Comparison of ENCODE assay signal across 25 cellular contexts in the genomic region with DNA sequence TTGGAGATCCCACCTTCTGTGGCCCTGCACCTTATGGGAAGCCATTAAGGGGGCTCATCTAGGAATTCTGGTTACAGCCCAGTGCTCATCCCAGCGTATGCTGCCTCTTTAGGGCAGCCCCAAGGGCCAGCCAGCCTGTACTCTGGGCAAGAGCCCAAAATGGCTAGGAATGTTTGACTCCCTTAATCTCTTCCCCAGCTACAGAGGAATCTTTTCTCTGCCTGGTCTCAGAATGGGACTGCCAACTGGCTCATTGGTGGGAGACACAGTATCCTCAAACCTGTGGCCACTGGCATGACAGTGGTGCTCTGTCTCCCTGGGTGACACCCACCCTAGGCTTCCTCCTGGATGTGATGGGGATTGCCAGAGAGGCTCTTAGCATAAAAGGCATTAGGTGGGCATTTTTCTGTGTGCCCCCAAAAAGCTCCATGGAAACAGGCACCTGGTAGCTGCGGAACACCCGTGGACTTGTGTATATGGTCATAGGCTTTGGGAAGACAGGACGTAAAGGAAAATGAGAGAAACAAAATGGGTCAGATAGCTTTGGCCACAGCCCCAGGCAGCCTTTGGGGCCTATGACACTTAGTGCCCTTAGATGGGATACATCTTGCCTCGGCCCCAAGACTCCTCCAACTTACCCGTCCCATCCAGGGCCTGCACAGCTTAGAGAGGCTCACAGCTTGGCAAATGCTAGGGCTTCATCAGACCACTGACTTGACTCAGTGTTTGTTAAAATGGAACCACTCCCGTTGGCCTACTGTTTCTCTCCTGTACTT. TPM values are rescaled to one million over a fixed set of nuclear protein-coding genes. Genes with fewer than 3 reads are reported as not detected.
DNase-seq lines count a peak whose midpoint lies in the region; ATAC-seq and TF ChIP-seq lines count a peak whose summit lies in the region.
"Had no signal": no experiment of that assay in that cellular context is flagged by ENCODE, and none has a peak within 500 bp of the region (broad histone marks: within the 10 kb centered on the region; RNA-seq: fewer than 3 reads in every experiment).

No MANE protein-coding gene starts in this region.

- H3K79me2 ChIP-seq in trophoblast cell (ENCODE audit: control insufficient read depth, insufficient read depth, low read length, poor library complexity) = no peaks in the 10 kb centered on the region

- no peak overlapping the region for H3K18ac ChIP-seq in trophoblast cell (ENCODE audit: low read length)

- H3K14ac ChIP-seq in trophoblast cell (ENCODE audit: low read length) = no peak overlapping the region

- no peak overlapping the region for H2AK5ac ChIP-seq in trophoblast cell (ENCODE audit: low read length)

- H3K27me3 ChIP-seq in trophoblast cell (ENCODE audit: insufficient read depth, low read length) (no peaks in the 10 kb centered on the region), right lobe of liver (no peaks in the 10 kb centered on the region)
- H3K27me3 ChIP-seq: foreskin keratinocyte, MG63, uterus had no signal

- no peak overlapping the region for H4K12ac ChIP-seq in trophoblast cell (ENCODE audit: low read depth, low read length)

- H3K79me1 ChIP-seq in trophoblast cell (ENCODE audit: low read length) = no peaks in the 10 kb centered on the region

- in situ Hi-C loops in GM13977 (cut with MboI; ENCODE audit: low pct_unique_long_range_greater_than_20kb, low sequenced_read_pairs, unreplicated experiment) = no loop called here

- H2BK5ac ChIP-seq in trophoblast cell (ENCODE audit: low read depth, low read length, poor library complexity) = no peak overlapping the region

- no peak overlapping the region for H3K4me2 ChIP-seq in trophoblast cell (ENCODE audit: low read length)

- H4K8ac ChIP-seq in trophoblast cell (ENCODE audit: low read depth, low read length) = no peak overlapping the region

- DNase-seq in AG08396 (ENCODE audit: low spot score) (peak; percentile 30), GM13977 (ENCODE audit: low spot score) (peak; percentile 8), fibroblast of peridontal ligament (ENCODE audit: extremely low read depth) (peak; percentile 31), trophoblast cell (no peak), ecto neural progenitor cell (ENCODE audit: low spot score) (no peak), right lobe of liver (no peak)
- DNase-seq: activated B cell treated with CpG ODN at 0.5 μM for 24 hours; activated CD8-positive, alpha-beta T cell treated with anti-CD3 and anti-CD28 coated beads for 36 hours; activated naive CD4-positive, alpha-beta T cell treated with anti-CD3 and anti-CD28 coated beads for 36 hours; activated T-cell treated with anti-CD3 and anti-CD28 coated beads, Interleukin-2, amount 50 U/mL, for 4 hours; CD4-positive, CD25-positive, alpha-beta regulatory T cell; foreskin keratinocyte; H7; MG63; NCI-H1417 treated with DMSO at 0.1 percent for 48 hours; NCI-H510A treated with DMSO at 0.1 percent for 48 hours; NK-92 treated with Interleukin-12 subunit alpha and Interleukin-12 subunit beta, amount 100 ng/mL, for 24 hours; T-helper 9 cell; uterus had no signal

- H3K9me3 ChIP-seq in trophoblast cell (ENCODE audit: insufficient read depth, low read depth, low read length) (peaks cover 3% of the 10 kb centered on the region), right lobe of liver (no peaks in the 10 kb centered on the region)
- H3K9me3 ChIP-seq: MG63, uterus had no signal

- peaks cover 0 to 2% of the 10 kb centered on the region in 2 experiments for H3K36me3 ChIP-seq in trophoblast cell (ENCODE audit: control insufficient read depth in 1 of 2, insufficient read depth in 2 of 2, low read length in 2 of 2)
- no peaks in the 10 kb centered on the region for H3K36me3 ChIP-seq in right lobe of liver
- H3K36me3 ChIP-seq: MG63, uterus had no signal

- H3K4me3 ChIP-seq in trophoblast cell (ENCODE audit: low read depth, low read length) (peak overlapping the region; percentile 39), right lobe of liver (no peak overlapping the region)
- H3K4me3 ChIP-seq: MG63, uterus had no signal

- no peak overlapping the region for H3K27ac ChIP-seq in trophoblast cell (ENCODE audit: low read depth, low read length)
- no peak overlapping the region for H3K27ac ChIP-seq in right lobe of liver
- H3K27ac ChIP-seq: foreskin keratinocyte, uterus had no signal

- WGBS in trophoblast cell (ENCODE audit: extremely low coverage, insufficient coverage, insufficient read length) = no CpG with 5 or more reads among the region's 7 CpGs
- 92% methylated on average over 6 of the region's 7 CpGs for WGBS in right lobe of liver (ENCODE audit: insufficient coverage, low coverage, low lambda C conversion rate, missing lambda C conversion rate)

- no peak overlapping the region for H3K4ac ChIP-seq in trophoblast cell (ENCODE audit: low read depth, low read length)

- TF ChIP-seq POLR2A in right lobe of liver (IDR thresholded peaks at IDR 0.05) = no peak

- H3K9ac ChIP-seq in trophoblast cell (ENCODE audit: low read length) = no peak overlapping the region

- TF ChIP-seq CTCF in GM13977 (IDR thresholded peaks at IDR 0.05; ENCODE audit: extremely low read depth, insufficient read depth, missing control alignments) = no peak
- TF ChIP-seq CTCF in right lobe of liver (IDR thresholded peaks at IDR 0.05) = no peak

- ATAC-seq in HG03039 (IDR thresholded peaks at IDR 0.05; ENCODE audit: unreplicated experiment) (no peak), HG03175 (IDR thresholded peaks at IDR 0.05; ENCODE audit: unreplicated experiment) (no peak), right lobe of liver (no peak)
- ATAC-seq: activated CD8-positive, alpha-beta T cell treated with anti-CD3 and anti-CD28 coated beads for 36 hours; activated T-cell treated with anti-CD3 and anti-CD28 coated beads, Interleukin-2, amount 50 U/mL, for 4 hours; foreskin keratinocyte; Panc1 had no signal

- no peak overlapping the region for H2AFZ ChIP-seq in trophoblast cell (ENCODE audit: insufficient read depth, low read length, poor library complexity)

- H2BK12ac ChIP-seq in trophoblast cell (ENCODE audit: low read length) = no peak overlapping the region

- no peak overlapping the region for H3K23ac ChIP-seq in trophoblast cell (ENCODE audit: low read length)

- no peak overlapping the region for H4K91ac ChIP-seq in trophoblast cell (ENCODE audit: low read depth, low read length)

- no peak overlapping the region for H2BK120ac ChIP-seq in trophoblast cell (ENCODE audit: insufficient read depth, low read length, poor library complexity)

- intact Hi-C loops in right lobe of liver (cut with DNase I) = loop anchor here in 1 of 2 donors (10.0 kb wide), 1 partner anchor 177 kb away; no protein-coding TSS in a partner anchor

- H3K4me1 ChIP-seq in trophoblast cell (ENCODE audit: control insufficient read depth in 1 of 2, insufficient read depth in 2 of 2, low read length in 2 of 2) (peaks cover 2 to 5% of the 10 kb centered on the region in 2 experiments), right lobe of liver (no peaks in the 10 kb centered on the region)
- H3K4me1 ChIP-seq: foreskin keratinocyte, uterus had no signal

RNA-seq across cellular contexts. Expression of gene TMEM81, which starts 6.9 kb away (rescaled TPM):
- polyA plus RNA-seq in trophoblast cell (2013) = 1.3 and 1.5 TPM in 2 replicates
- total RNA-seq in right lobe of liver = 1 to 10 TPM in 5 of 6 experiments, under 1 TPM in 1; 0.49 to 2.7 (median 1.8) TPM

RNA-seq across cellular contexts. Expression of gene CNTN2, which starts 34.3 kb away (rescaled TPM):
- not detected in 2 replicates for polyA plus RNA-seq in trophoblast cell (2013)
- total RNA-seq in right lobe of liver = under 1 TPM in 1 of 6 experiments, not detected in 5; 0.49 TPM
- total RNA-seq: activated B cell treated with CpG ODN at 0.5 μM for 24 hours; activated CD8-positive, alpha-beta T cell treated with anti-CD3 and anti-CD28 coated beads for 36 hours; activated naive CD4-positive, alpha-beta T cell treated with anti-CD3 and anti-CD28 coated beads for 36 hours; activated T-cell treated with anti-CD3 and anti-CD28 coated beads, Interleukin-2, amount 50 U/mL, for 4 hours; CD4-positive, CD25-positive, alpha-beta regulatory T cell; dermis microvascular lymphatic vessel endothelial cell; foreskin keratinocyte; H7; lung microvascular endothelial cell had no signal
- polyA plus RNA-seq: AG04450; CD4-positive, CD25-positive, alpha-beta regulatory T cell; foreskin keratinocyte had no signal

RNA-seq across cellular contexts. Expression of gene RBBP5, which starts 44.4 kb away (rescaled TPM):
- polyA plus RNA-seq in trophoblast cell (2013) = 10.6 and 11.2 TPM in 2 replicates
- total RNA-seq in right lobe of liver = 10 to 100 TPM in 3 of 6 experiments, 1 to 10 TPM in 3; 8.7 to 12.3 (median 10.0) TPM

Comparison
In these comparisons a context has a peak if more than half of its experiments do, and no peak if none do; other contexts are left out.
1. DNase-seq: peak in AG08396 (single experiment), GM13977 (single experiment) and fibroblast of peridontal ligament (single experiment); none in trophoblast cell (0 of 2), ecto neural progenitor cell (single experiment) and right lobe of liver (0 of 3).